Comparison of ENCODE assay signal across 9 cellular contexts in the genomic region with DNA sequence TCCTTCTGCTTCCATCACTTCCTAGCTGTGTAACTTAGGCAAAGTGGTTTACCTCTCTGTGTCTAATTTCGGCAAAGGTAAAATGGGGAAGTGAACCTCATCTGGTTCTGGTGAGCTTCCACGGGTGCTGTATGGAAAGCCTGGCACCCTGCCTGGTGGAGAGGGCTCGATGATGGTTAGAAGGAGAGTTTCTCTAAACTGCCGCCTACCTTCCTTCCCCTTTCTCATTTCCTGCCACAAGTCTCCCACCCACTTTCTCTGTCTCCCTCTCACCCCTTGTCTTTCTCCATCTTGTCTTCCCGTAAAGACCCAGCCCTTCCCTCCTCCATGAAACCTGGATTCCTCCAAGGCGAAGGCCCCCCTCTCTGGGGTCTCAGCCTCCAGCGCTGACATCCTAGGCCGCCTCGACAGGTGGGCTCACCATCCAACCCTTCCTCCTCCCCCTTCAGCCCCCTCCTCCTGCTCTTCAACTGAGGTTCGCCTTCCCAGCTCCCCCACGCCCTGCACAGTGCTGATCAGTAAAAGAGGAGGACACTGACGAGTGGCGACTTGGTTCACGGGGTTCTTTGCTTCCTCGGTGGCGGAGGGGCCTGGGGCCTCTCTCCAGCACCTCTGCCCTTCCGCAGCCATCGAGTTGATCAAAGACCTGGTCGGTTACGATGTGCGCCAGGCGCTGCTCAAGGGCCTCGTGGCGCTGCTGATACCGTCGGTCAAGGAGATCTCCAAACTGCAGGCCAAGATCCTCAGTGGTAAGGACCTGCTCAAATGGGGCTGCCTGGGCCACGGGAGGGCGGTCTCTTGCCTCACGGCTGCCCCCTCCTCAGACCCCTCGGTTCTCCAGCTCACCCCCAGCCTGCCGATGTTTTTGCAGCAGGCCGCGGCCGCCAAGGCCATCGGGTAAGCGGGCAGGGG. TPM values are rescaled to one million over a fixed set of nuclear protein-coding genes. Genes with fewer than 3 reads are reported as not detected.
DNase-seq lines count a peak whose midpoint lies in the region; ATAC-seq and TF ChIP-seq lines count a peak whose summit lies in the region.
"Had no signal": no experiment of that assay in that cellular context is flagged by ENCODE, and none has a peak within 500 bp of the region (broad histone marks: within the 10 kb centered on the region; RNA-seq: fewer than 3 reads in every experiment).

No MANE protein-coding gene starts in this region.

- H3K36me3 ChIP-seq in GM06990 (ENCODE audit: control insufficient read depth, insufficient read depth, low read length) (no peaks in the 10 kb centered on the region), neutrophil (no peaks in the 10 kb centered on the region), prostate gland (no peaks in the 10 kb centered on the region)
- H3K36me3 ChIP-seq: heart left ventricle had no signal

- TF ChIP-seq POLR2A in NB4 (IDR thresholded peaks at IDR 0.05; ENCODE audit: extremely low read depth, insufficient read length) = peak; percentile 55
- TF ChIP-seq POLR2A in prostate gland (IDR thresholded peaks at IDR 0.05) = no peak

- H3K4me1 ChIP-seq in neutrophil (ENCODE audit: control insufficient read depth in 1 of 2, insufficient read depth in 1 of 2, low read depth in 1 of 2, low read length in 1 of 2) (peaks cover 43% of the 10 kb centered on the region in 2 experiments), prostate gland (replicated peaks) (no peaks in the 10 kb centered on the region)

- TF ChIP-seq CTCF in GM06990 (IDR thresholded peaks at IDR 0.05; ENCODE audit: insufficient read depth, low read length, poor library complexity, severe bottlenecking) (no peak), NB4 (IDR thresholded peaks at IDR 0.05; ENCODE audit: low read depth, low read length) (no peak), neutrophil (IDR thresholded peaks at IDR 0.05) (no peak), prostate gland (IDR thresholded peaks at IDR 0.05) (no peak)

- 87% methylated on average over 33 of the region's 36 CpGs for WGBS in prostate gland

- H3K27me3 ChIP-seq in GM06990 (replicated peaks; ENCODE audit: control insufficient read depth, insufficient read depth, low read length) (no peaks in the 10 kb centered on the region), neutrophil (no peaks in the 10 kb centered on the region), prostate gland (replicated peaks; ENCODE audit: insufficient read depth) (no peaks in the 10 kb centered on the region)

- peak; percentile 60 for DNase-seq in GM06990 (ENCODE audit: extremely low read depth, insufficient read length)
- DNase-seq in NB4 (ENCODE audit: low read depth) = peak; percentile 97
- peak; percentile 51 for DNase-seq in activated T-cell treated with anti-CD3 and anti-CD28 coated beads for 24 hours (ENCODE audit: low read depth)
- no peak for DNase-seq in NCI-H2227 treated with DMSO at 0.1 percent for 48 hours (lab: John Stamatoyannopoulos, UW)
- DNase-seq in NCI-H69 (lab: John Stamatoyannopoulos, UW) = no peak
- no peak for DNase-seq in prostate gland (ENCODE audit: low spot score)

- H3K4me3 ChIP-seq in GM06990 (replicated peaks; ENCODE audit: low read depth, low read length) = no peak overlapping the region; the same call in 1 of the 2 replicates
- H3K4me3 ChIP-seq in NB4 (ENCODE audit: low read depth, low read length) = peak overlapping the region; percentile 65
- H3K4me3 ChIP-seq in neutrophil (ENCODE audit: low read depth in 1 of 2, low read length in 1 of 2) = peak overlapping the region; percentile 52 to 55
- H3K4me3 ChIP-seq in prostate gland = no peak overlapping the region

- peak overlapping the region; percentile 77 for H3K27ac ChIP-seq in neutrophil
- no peak overlapping the region for H3K27ac ChIP-seq in prostate gland

- H3K9me3 ChIP-seq in neutrophil (no peaks in the 10 kb centered on the region), prostate gland (no peaks in the 10 kb centered on the region)
- H3K9me3 ChIP-seq: heart left ventricle had no signal

- intact Hi-C loops in prostate gland (cut with DNase I) = no loop called here

- no peak for ATAC-seq in HG03280 (IDR thresholded peaks at IDR 0.05; ENCODE audit: unreplicated experiment)

RNA-seq across cellular contexts. Expression of a gene that starts 7.2 kb away (rescaled TPM):
- not detected for total RNA-seq in prostate gland
- total RNA-seq: heart left ventricle had no signal

RNA-seq across cellular contexts. Expression of a gene that starts 15.9 kb away (rescaled TPM):
- 10 to 100 TPM in 1 of 2 donors, 1 to 10 TPM in 1; 3.5 to 13.2 TPM for total RNA-seq in prostate gland

RNA-seq across cellular contexts. Expression of a gene that starts 49.2 kb away (rescaled TPM):
- 1 to 10 TPM; 1.0 to 3.6 TPM for total RNA-seq in prostate gland

RNA-seq across cellular contexts. Expression of a gene that starts 49.5 kb away (rescaled TPM):
- 1 to 10 TPM; 2.7 to 6.9 TPM for total RNA-seq in prostate gland

RNA-seq across cellular contexts. Expression of a gene that starts 51.6 kb away (rescaled TPM):
- 1,000 to 10,000 TPM; 1,669 to 3,439 TPM for total RNA-seq in prostate gland

Comparison
In these comparisons a context has a peak if more than half of its experiments do, and no peak if none do; other contexts are left out.
1. DNase-seq: peak in GM06990 (single experiment), NB4 (single experiment) and activated T-cell treated with anti-CD3 and anti-CD28 coated beads for 24 hours (single experiment); none in NCI-H2227 treated with DMSO at 0.1 percent for 48 hours (single experiment), NCI-H69 (single experiment) and prostate gland (single experiment).
2. H3K4me3 ChIP-seq: peak in NB4 (single experiment) and neutrophil (2 of 2); none in GM06990 (single experiment) and prostate gland (0 of 2).